ENCODE assay signal across 9 cellular contexts in genomic region chr6:76682842-76683241, GRCh38.
DNase-seq lines count a peak whose midpoint lies in the region; ATAC-seq and TF ChIP-seq lines count a peak whose summit lies in the region.
"Had no signal": no experiment of that assay in that cellular context is flagged by ENCODE, and none has a peak within 500 bp of the region (broad histone marks: within the 10 kb centered on the region; RNA-seq: fewer than 3 reads in every experiment).

No MANE protein-coding gene starts in this region.

- TF ChIP-seq CTCF in AG04450 (IDR thresholded peaks at IDR 0.05; ENCODE audit: low read depth, low read length) (peak; percentile 38), epithelial cell of proximal tubule (conservative IDR thresholded peaks at IDR 0.05; ENCODE audit: low read depth, low read length) (peak; percentile 48)

- no peaks in the 10 kb centered on the region for H3K27me3 ChIP-seq in AG04450 (ENCODE audit: control insufficient read depth, insufficient read depth, low read length)

- no peak for DNase-seq in AG04450 (ENCODE audit: low read depth, low spot score)
- peak; percentile 2 for DNase-seq in NCI-H69 (lab: John Stamatoyannopoulos, UW)
- DNase-seq in epithelial cell of proximal tubule (ENCODE audit: low read depth): no peak
- no peak for DNase-seq in NCI-H2081 (lab: John Stamatoyannopoulos, UW)
- DNase-seq in OCI-M2 (lab: John Stamatoyannopoulos, UW; ENCODE audit: unreplicated experiment): no peak
- DNase-seq: effector memory CD4-positive, alpha-beta T cell had no signal

- H3K4me3 ChIP-seq in AG04450 (ENCODE audit: low read depth, low read length): no peak overlapping the region
- H3K4me3 ChIP-seq in epithelial cell of proximal tubule (ENCODE audit: low read depth, low read length): no peak overlapping the region

- H3K9me3 ChIP-seq in AG04450 (ENCODE audit: control insufficient read depth, insufficient read depth, low read length): no peaks in the 10 kb centered on the region; the same call in 1 of the 2 replicates

- ATAC-seq in GM18519 (IDR thresholded peaks at IDR 0.05; ENCODE audit: low FRiP score, unreplicated experiment) (peak; percentile 78), GM21381 (IDR thresholded peaks at IDR 0.05; ENCODE audit: unreplicated experiment) (no peak), HG03135 (IDR thresholded peaks at IDR 0.05; ENCODE audit: unreplicated experiment) (no peak)

- POLR2A ChIA-PET in AG04450 (lab: Yijun Ruan, JAX): no interaction called here

- CTCF ChIA-PET in AG04450 (lab: Charles Lee): interaction anchor here (0.5 to 3.3 kb wide), 11 partner anchors 9 to 789 kb away, joined by 3 to 15 read pairs (median 4); no protein-coding TSS in a partner anchor

- no peak overlapping the region for H3K27ac ChIP-seq in AG04450 (ENCODE audit: low read depth, low read length)
